8 cellular contexts compared by ENCODE assay signal in genomic region chr7:91784469-91784868, GRCh38.
DNase-seq lines count a peak whose midpoint lies in the region; ATAC-seq and TF ChIP-seq lines count a peak whose summit lies in the region.

No MANE protein-coding gene starts in this region.

- intact Hi-C loops in Right ventricle myocardium superior (cut with DNase I) = loop anchor here (5.0 kb wide), 1 partner anchor 697 kb away; no protein-coding TSS in a partner anchor
- intact Hi-C loops in cardiac septum (cut with DNase I) = loop anchor here (5.0 to 10.0 kb wide), 3 partner anchors 150 to 702 kb away; no protein-coding TSS in a partner anchor
- intact Hi-C loops in CD8-positive, alpha-beta T cell (cut with DNase I, micrococcal nuclease) = loop anchor here in 1 of 2 experiments (10.0 kb wide), 1 partner anchor 690 kb away; no protein-coding TSS in a partner anchor

- peaks cover 6% of the 10 kb centered on the region for H3K4me1 Mint-ChIP-seq in endodermal cell
- H3K4me1 Mint-ChIP-seq in CD8-positive, alpha-beta T cell (ENCODE audit: low read depth) = no peaks in the 10 kb centered on the region

- H3K9me3 Mint-ChIP-seq in endodermal cell = no peaks in the 10 kb centered on the region
- no peaks in the 10 kb centered on the region for H3K9me3 Mint-ChIP-seq in CD8-positive, alpha-beta T cell

- no peak overlapping the region for H3K4me3 Mint-ChIP-seq in endodermal cell
- no peak overlapping the region for H3K4me3 Mint-ChIP-seq in CD8-positive, alpha-beta T cell

- H3K27ac ChIP-seq in endodermal cell (ENCODE audit: low read depth, low read length) = no peak overlapping the region
- H3K27ac ChIP-seq in CD8-positive, alpha-beta T cell (ENCODE audit: low read depth, low read length) = no peak overlapping the region

- H3K4me1 ChIP-seq in endodermal cell (ENCODE audit: control insufficient read depth, insufficient read depth, low read length) = no peaks in the 10 kb centered on the region
- no peaks in the 10 kb centered on the region for H3K4me1 ChIP-seq in CD8-positive, alpha-beta T cell (ENCODE audit: insufficient read depth, low read length)

- peaks cover 6% of the 10 kb centered on the region for H3K27me3 Mint-ChIP-seq in endodermal cell (ENCODE audit: insufficient read depth)
- no peaks in the 10 kb centered on the region for H3K27me3 Mint-ChIP-seq in CD8-positive, alpha-beta T cell (ENCODE audit: low read depth)

- H3K36me3 ChIP-seq in endodermal cell (ENCODE audit: control insufficient read depth, insufficient read depth, low read length) = no peaks in the 10 kb centered on the region
- no peaks in the 10 kb centered on the region for H3K36me3 ChIP-seq in CD8-positive, alpha-beta T cell (ENCODE audit: insufficient read depth, low read length)

- POLR2A ChIA-PET in CD8-positive, alpha-beta T cell (lab: Charles Lee) = no interaction called here

- no peak overlapping the region for H3K27ac Mint-ChIP-seq in endodermal cell
- H3K27ac Mint-ChIP-seq in CD8-positive, alpha-beta T cell = no peak overlapping the region

- CTCF ChIA-PET in CD8-positive, alpha-beta T cell (lab: Charles Lee) = interaction anchor here (0.6 kb wide), 1 partner anchor 58 kb away, joined by 3 read pairs; no protein-coding TSS in a partner anchor

- no peak overlapping the region for H3K9ac ChIP-seq in endodermal cell (ENCODE audit: extremely low read depth, low read length, poor library complexity, severe bottlenecking)

- no peaks in the 10 kb centered on the region for H3K9me3 ChIP-seq in endodermal cell (ENCODE audit: control insufficient read depth, low read length)
- H3K9me3 ChIP-seq in CD8-positive, alpha-beta T cell (ENCODE audit: low read length) = no peaks in the 10 kb centered on the region

- H3K36me3 Mint-ChIP-seq in endodermal cell (ENCODE audit: low read depth) = no peaks in the 10 kb centered on the region
- H3K36me3 Mint-ChIP-seq in CD8-positive, alpha-beta T cell = no peaks in the 10 kb centered on the region

- WGBS in endodermal cell (ENCODE audit: insufficient coverage in 1 of 2, insufficient read length in 1 of 2), 2 experiments = 75 to 87% methylated on average over 2 to 3 of the region's 3 CpGs

- TF ChIP-seq CTCF in endodermal cell (conservative IDR thresholded peaks at IDR 0.05) = peak; percentile 28
- no peak for TF ChIP-seq CTCF in CD8-positive, alpha-beta T cell (IDR thresholded peaks at IDR 0.05)

- no peaks in the 10 kb centered on the region for H3K27me3 ChIP-seq in endodermal cell (ENCODE audit: control insufficient read depth, insufficient read depth, low read length, poor library complexity, severe bottlenecking)
- H3K27me3 ChIP-seq in CD8-positive, alpha-beta T cell (ENCODE audit: insufficient read depth, low read length) = no peaks in the 10 kb centered on the region

- H3K4me3 ChIP-seq in endodermal cell (ENCODE audit: low read length) = no peak overlapping the region
- H3K4me3 ChIP-seq in CD8-positive, alpha-beta T cell (ENCODE audit: low read depth, low read length) = no peak overlapping the region

- DNase-seq in Right ventricle myocardium superior (no peak), cardiac septum (ENCODE audit: low spot score) (no peak), NCI-H774 (lab: John Stamatoyannopoulos, UW) (peak; percentile 46), endodermal cell (no peak), putamen (ENCODE audit: low spot score) (peak; percentile 25)
- DNase-seq in stimulated activated CD4-positive, alpha-beta T cell treated with anti-CD3 and anti-CD28 coated beads, Interleukin-4, amount 100 ng/mL, for 4 hours = no peak
- DNase-seq in CD8-positive, alpha-beta T cell = no peak

- peak; percentile 64 for ATAC-seq in Right ventricle myocardium superior (ENCODE audit: poor library complexity)
- ATAC-seq in HG03097 (IDR thresholded peaks at IDR 0.05; ENCODE audit: low FRiP score, unreplicated experiment) = no peak
- ATAC-seq in CD8-positive, alpha-beta T cell = no peak

Comparison
In these comparisons a context has a peak if more than half of its experiments do, and no peak if none do; other contexts are left out.
1. DNase-seq: peak in NCI-H774 (single experiment) and putamen (single experiment); none in Right ventricle myocardium superior (single experiment), cardiac septum (single experiment), endodermal cell (single experiment), stimulated activated CD4-positive, alpha-beta T cell treated with anti-CD3 and anti-CD28 coated beads, Interleukin-4, amount 100 ng/mL, for 4 hours (0 of 2) and CD8-positive, alpha-beta T cell (0 of 7).